Comparison of ENCODE assay signal across 8 cellular contexts in the genomic region with DNA sequence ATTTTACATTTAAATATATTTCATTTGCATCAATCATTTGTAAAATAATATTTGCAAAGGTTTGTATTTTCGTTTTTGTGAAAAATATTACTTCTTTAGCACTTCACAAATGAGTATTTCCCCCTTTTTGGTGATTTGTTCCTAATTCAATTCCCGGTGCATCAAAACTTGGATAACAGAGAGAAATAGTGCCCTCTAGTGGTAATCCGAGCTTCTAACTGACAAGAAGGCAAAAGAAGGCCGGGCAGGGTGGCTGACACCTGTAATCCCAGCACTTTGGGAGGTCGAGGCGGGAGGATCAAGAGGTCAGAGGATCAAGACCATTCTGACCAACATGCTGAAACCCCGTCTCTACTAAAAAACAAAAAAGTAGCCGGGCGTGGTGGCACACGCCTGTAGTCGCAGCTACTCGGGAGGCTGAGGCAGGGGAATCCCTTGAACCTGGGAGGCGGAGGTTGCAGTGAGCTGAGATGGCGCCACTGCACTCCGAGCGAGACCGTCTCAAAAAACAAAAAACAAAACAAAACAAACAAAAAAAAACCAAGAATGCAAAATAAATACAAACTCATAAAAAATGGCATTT.
DNase-seq lines count a peak whose midpoint lies in the region; ATAC-seq and TF ChIP-seq lines count a peak whose summit lies in the region.

No MANE protein-coding gene starts in this region.

- ATAC-seq in HG02571 (IDR thresholded peaks at IDR 0.05; ENCODE audit: unreplicated experiment): no peak

- H3K4me3 ChIP-seq in HFF-Myc (replicated peaks; ENCODE audit: low read depth, low read length) (no peak overlapping the region), uterus (no peak overlapping the region)

- no peaks in the 10 kb centered on the region for H3K27me3 ChIP-seq in uterus

- intact Hi-C loops in uterus (cut with DNase I; ENCODE audit: low total_unique reads): no loop called here

- TF ChIP-seq CTCF in HFF-Myc (IDR thresholded peaks at IDR 0.05; ENCODE audit: low read depth, low read length, missing control alignments) (peak; percentile 61), uterus (IDR thresholded peaks at IDR 0.05) (peak in 1 of 4 experiments; percentile 31)

- TF ChIP-seq POLR2A in uterus (IDR thresholded peaks at IDR 0.05): no peak

- no peaks in the 10 kb centered on the region for H3K9me3 ChIP-seq in uterus

- no peaks in the 10 kb centered on the region for H3K36me3 ChIP-seq in uterus

- DNase-seq in DMS 273 (lab: John Stamatoyannopoulos, UW; ENCODE audit: unreplicated experiment) (peak; percentile 78), DMS 273 treated with DMSO at 0.1 percent for 48 hours (lab: John Stamatoyannopoulos, UW) (no peak), HFF-Myc (ENCODE audit: extremely low read depth, low read depth) (peak; percentile 37), NCI-H146 treated with DMSO at 0.1 percent for 48 hours (lab: John Stamatoyannopoulos, UW; ENCODE audit: unreplicated experiment) (peak; percentile 22), UCSD-AML1 (lab: John Stamatoyannopoulos, UW; ENCODE audit: unreplicated experiment) (peak; percentile 10), iPS-NIHi7 (ENCODE audit: extremely low spot score) (peak; percentile 55), uterus (no peak)

- H3K27ac ChIP-seq in uterus: no peak overlapping the region

- H3K4me1 ChIP-seq in uterus: no peaks in the 10 kb centered on the region

Comparison
In these comparisons a context has a peak if more than half of its experiments do, and no peak if none do; other contexts are left out.
1. DNase-seq: peak in DMS 273 (single experiment), HFF-Myc (single experiment), NCI-H146 treated with DMSO at 0.1 percent for 48 hours (single experiment), UCSD-AML1 (single experiment) and iPS-NIHi7 (single experiment); none in DMS 273 treated with DMSO at 0.1 percent for 48 hours (single experiment) and uterus (0 of 2).